In genomic region chr1:96466842-96467241, GRCh38 we compare ENCODE assay signal across 25 cellular contexts.
"Had no signal": no experiment of that assay in that cellular context is flagged by ENCODE, and none has a peak within 500 bp of the region (broad histone marks: within the 10 kb centered on the region; RNA-seq: fewer than 3 reads in every experiment).

No MANE protein-coding gene starts in this region.

- FAIRE-seq: islet of Langerhans, kidney, pancreas had no signal

- H3K4me3 ChIP-seq: left lung, lower lobe of right lung, pancreas, prostate gland, skin epidermis, suprapubic skin, thoracic aorta, tibial nerve, uterus had no signal

- H3K9me3 ChIP-seq: lower lobe of right lung, pancreas, prostate gland, suprapubic skin, thoracic aorta, tibial nerve, uterus had no signal

- H3K4me1 ChIP-seq: left lung, lower lobe of right lung, pancreas, prostate gland, suprapubic skin, tibial nerve, uterus had no signal

- H3K27me3 ChIP-seq: left lung, pancreas, suprapubic skin, tibial nerve, uterus had no signal

- DNase-seq: hypothalamus; immature natural killer cell; kidney; left colon; left lung; lower lobe of right lung; mammary epithelial cell; mesenchymal stem cell; naive thymus-derived CD8-positive, alpha-beta T cell; nucleus accumbens; pancreas; posterior cingulate gyrus; retina; right cardiac atrium; stimulated activated CD4-positive, alpha-beta T cell treated with anti-CD3 and anti-CD28 coated beads, Interleukin-4, amount 100 ng/mL, for 24 hours; stimulated activated naive CD4-positive, alpha-beta T cell; uterus had no signal

- H3K36me3 ChIP-seq: left lung, lower lobe of right lung, pancreas, prostate gland, suprapubic skin, thoracic aorta, tibial nerve, uterus had no signal

- H3K27ac ChIP-seq: left lung, lower lobe of right lung, pancreas, prostate gland, skin epidermis, suprapubic skin, thoracic aorta, tibial nerve, uterus had no signal

- ATAC-seq: left colon; left lung; lower lobe of right lung; naive thymus-derived CD8-positive, alpha-beta T cell; pancreas; right cardiac atrium; sciatic nerve; stimulated activated effector memory CD8-positive, alpha-beta T cell treated with anti-CD3 and anti-CD28 coated beads, Interleukin-12 subunit alpha, Interleukin-12 subunit beta, amount 100 ng/mL, for 72 hours had no signal
